8 cellular contexts compared by ENCODE assay signal in the genomic region with DNA sequence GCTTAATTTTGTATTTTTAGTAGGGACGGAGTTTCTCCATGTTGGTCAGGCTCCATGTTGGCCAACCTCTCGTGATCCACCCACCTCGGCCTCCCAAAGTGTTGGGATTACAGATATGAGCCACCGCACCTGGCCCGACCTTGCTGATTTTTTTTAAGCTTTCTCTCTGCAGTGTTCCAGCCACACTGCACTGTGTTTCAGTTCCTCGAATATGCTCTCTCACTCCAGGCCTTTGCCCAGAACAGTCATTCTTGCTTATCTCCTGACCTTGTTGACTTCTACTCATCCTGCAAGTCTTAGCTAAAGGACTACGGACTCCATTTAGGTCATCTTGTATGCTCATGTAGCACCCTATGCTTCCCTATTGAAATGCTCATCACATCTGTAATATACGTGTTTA. TPM values are rescaled to one million over a fixed set of nuclear protein-coding genes. Genes with fewer than 3 reads are reported as not detected.
DNase-seq lines count a peak whose midpoint lies in the region; ATAC-seq and TF ChIP-seq lines count a peak whose summit lies in the region.

No MANE protein-coding gene starts in this region.

- H3K4me3 ChIP-seq in Loucy (ENCODE audit: low read length, poor library complexity, severe bottlenecking): peak overlapping the region; percentile 99

- no peak overlapping the region for H2AFZ ChIP-seq in Loucy (ENCODE audit: low read length)

- no peak for TF ChIP-seq CTCF in Loucy (conservative IDR thresholded peaks at IDR 0.05; ENCODE audit: low read length)

- ATAC-seq in stimulated activated naive CD8-positive, alpha-beta T cell treated with anti-CD3 and anti-CD28 coated beads, Interleukin-15, Interleukin-2, amounts not matched to agents 100 U/mL and 50 U/mL, for 24 hours: no peak
- ATAC-seq in HG02678 (IDR thresholded peaks at IDR 0.05; ENCODE audit: unreplicated experiment): peak; percentile 35

- no peaks in the 10 kb centered on the region for H3K9me3 ChIP-seq in Loucy (ENCODE audit: insufficient read depth, low read depth, low read length)

- no peaks in the 10 kb centered on the region for H3F3A ChIP-seq in Loucy (ENCODE audit: low read depth)

- H3K36me3 Mint-ChIP-seq in stimulated activated naive CD8-positive, alpha-beta T cell treated with anti-CD3 and anti-CD28 coated beads, Interleukin-15, Interleukin-2, amounts not matched to agents 100 ng/mL and 50 ng/mL, for 24 hours (ENCODE audit: low read depth): peaks cover 43% of the 10 kb centered on the region
- H3K36me3 Mint-ChIP-seq in activated CD4-positive, alpha-beta T cell treated with anti-CD3 and anti-CD28 coated beads, Interleukin-2, amount 10 ng/mL, durations not matched to agents 7 days and 5 days (ENCODE audit: low read depth): peaks cover 45% of the 10 kb centered on the region

- H3K9ac ChIP-seq in Loucy (ENCODE audit: low read depth, low read length, poor library complexity, severe bottlenecking): peak overlapping the region; percentile 93

- no peak for DNase-seq in stimulated activated naive CD8-positive, alpha-beta T cell treated with anti-CD3 and anti-CD28 coated beads, Interleukin-15, Interleukin-2, amounts not matched to agents 100 U/mL and 50 U/mL, for 24 hours
- DNase-seq in retina: no peak
- DNase-seq in SK-N-DZ (ENCODE audit: low spot score): no peak
- no peak for DNase-seq in activated CD4-positive, alpha-beta T cell treated with anti-CD3 and anti-CD28 coated beads, Interleukin-2, amount 10 ng/mL, durations not matched to agents 7 days and 5 days
- DNase-seq in NCI-H524 (lab: John Stamatoyannopoulos, UW): no peak

- peaks cover 83% of the 10 kb centered on the region for H3K79me2 ChIP-seq in Loucy (ENCODE audit: insufficient read depth, low read length)

- CTCF ChIA-PET in activated CD4-positive, alpha-beta T cell treated with anti-CD3 and anti-CD28 coated beads, Interleukin-2, amount 10 ng/mL, durations not matched to agents 7 days and 5 days (lab: Charles Lee): interaction anchor here (0.8 kb wide), 1 partner anchor 108 kb away, joined by 5 read pairs; no protein-coding TSS in a partner anchor

- peak overlapping the region; percentile 95 for H3K4me2 ChIP-seq in Loucy (ENCODE audit: low read depth, low read length, poor library complexity, severe bottlenecking)

- H3K9me3 Mint-ChIP-seq in stimulated activated naive CD8-positive, alpha-beta T cell treated with anti-CD3 and anti-CD28 coated beads, Interleukin-15, Interleukin-2, amounts not matched to agents 100 ng/mL and 50 ng/mL, for 24 hours: no peaks in the 10 kb centered on the region
- H3K9me3 Mint-ChIP-seq in activated CD4-positive, alpha-beta T cell treated with anti-CD3 and anti-CD28 coated beads, Interleukin-2, amount 10 ng/mL, durations not matched to agents 7 days and 5 days: no peaks in the 10 kb centered on the region

- peaks cover 10% of the 10 kb centered on the region; the same call in 1 of the 2 replicates for H3K36me3 ChIP-seq in Loucy (ENCODE audit: insufficient read depth, low read length)

- no peaks in the 10 kb centered on the region for H3K27me3 Mint-ChIP-seq in stimulated activated naive CD8-positive, alpha-beta T cell treated with anti-CD3 and anti-CD28 coated beads, Interleukin-15, Interleukin-2, amounts not matched to agents 100 ng/mL and 50 ng/mL, for 24 hours
- H3K27me3 Mint-ChIP-seq in activated CD4-positive, alpha-beta T cell treated with anti-CD3 and anti-CD28 coated beads, Interleukin-2, amount 10 ng/mL, durations not matched to agents 7 days and 5 days: no peaks in the 10 kb centered on the region

- H3K4me1 Mint-ChIP-seq in stimulated activated naive CD8-positive, alpha-beta T cell treated with anti-CD3 and anti-CD28 coated beads, Interleukin-15, Interleukin-2, amounts not matched to agents 100 ng/mL and 50 ng/mL, for 24 hours (ENCODE audit: low read depth): peaks cover 64% of the 10 kb centered on the region
- peaks cover 63% of the 10 kb centered on the region for H3K4me1 Mint-ChIP-seq in activated CD4-positive, alpha-beta T cell treated with anti-CD3 and anti-CD28 coated beads, Interleukin-2, amount 10 ng/mL, durations not matched to agents 7 days and 5 days

- peaks cover 67% of the 10 kb centered on the region for H3K4me1 ChIP-seq in Loucy (ENCODE audit: insufficient read depth, low read length, poor library complexity, severe bottlenecking)

- H3K27ac Mint-ChIP-seq in stimulated activated naive CD8-positive, alpha-beta T cell treated with anti-CD3 and anti-CD28 coated beads, Interleukin-15, Interleukin-2, amounts not matched to agents 100 ng/mL and 50 ng/mL, for 24 hours: peak overlapping the region; percentile 32
- H3K27ac Mint-ChIP-seq in activated CD4-positive, alpha-beta T cell treated with anti-CD3 and anti-CD28 coated beads, Interleukin-2, amount 10 ng/mL, durations not matched to agents 7 days and 5 days: no peak overlapping the region

- H3K9me2 ChIP-seq in Loucy (replicated peaks; ENCODE audit: low read depth, low read length): no peaks in the 10 kb centered on the region

- peak overlapping the region; percentile 20 for H3K4me3 Mint-ChIP-seq in stimulated activated naive CD8-positive, alpha-beta T cell treated with anti-CD3 and anti-CD28 coated beads, Interleukin-15, Interleukin-2, amounts not matched to agents 100 ng/mL and 50 ng/mL, for 24 hours
- H3K4me3 Mint-ChIP-seq in activated CD4-positive, alpha-beta T cell treated with anti-CD3 and anti-CD28 coated beads, Interleukin-2, amount 10 ng/mL, durations not matched to agents 7 days and 5 days: no peak overlapping the region

- POLR2A ChIA-PET in activated CD4-positive, alpha-beta T cell treated with anti-CD3 and anti-CD28 coated beads, Interleukin-2, amount 10 ng/mL, durations not matched to agents 7 days and 5 days (lab: Charles Lee): no interaction called here

- no peaks in the 10 kb centered on the region for H3K27me3 ChIP-seq in Loucy (ENCODE audit: insufficient read depth, low read length, poor library complexity, severe bottlenecking)

- peaks cover 76% of the 10 kb centered on the region for H4K20me1 ChIP-seq in Loucy (ENCODE audit: insufficient read depth, low read length, poor library complexity, severe bottlenecking)

RNA-seq across cellular contexts. Expression of a gene that starts 3.3 kb away (rescaled TPM):
- polyA plus RNA-seq in SK-N-DZ (2014; cell fraction: cytosol; rRNA removed): 31.2 and 32.7 TPM in 2 replicates
- polyA plus RNA-seq in SK-N-DZ (2014; cell fraction: nucleus; rRNA removed): 50.6 and 50.8 TPM in 2 replicates
- total RNA-seq in activated CD4-positive, alpha-beta T cell treated with anti-CD3 and anti-CD28 coated beads, Interleukin-2, amount 10 ng/mL, durations not matched to agents 7 days and 5 days: 10 to 100 TPM; 28.0 to 31.5 TPM
